ENCODE assay signal across 19 cellular contexts in the genomic region with DNA sequence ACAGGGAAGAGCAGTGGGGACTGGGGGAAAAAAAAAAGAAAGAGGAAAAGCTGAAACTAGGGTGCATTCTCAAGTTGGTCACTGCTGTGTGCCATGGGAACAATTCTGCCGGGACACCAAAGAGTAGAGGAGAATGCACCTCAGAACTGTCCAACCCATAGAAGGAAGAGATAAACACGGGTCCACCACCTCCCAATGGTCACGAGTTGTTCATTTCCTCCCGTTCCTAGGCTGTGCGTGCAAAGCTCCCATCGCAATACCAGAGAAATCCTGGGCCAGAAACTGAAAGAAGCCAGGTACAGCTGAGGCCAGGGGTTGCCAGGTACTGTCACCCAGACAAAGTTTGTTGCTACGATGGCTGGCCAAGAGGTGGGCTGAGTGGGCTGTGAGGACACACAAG.
DNase-seq lines count a peak whose midpoint lies in the region; ATAC-seq and TF ChIP-seq lines count a peak whose summit lies in the region.
"Had no signal": no experiment of that assay in that cellular context is flagged by ENCODE, and none has a peak within 500 bp of the region (broad histone marks: within the 10 kb centered on the region; RNA-seq: fewer than 3 reads in every experiment).

No MANE protein-coding gene starts in this region.

- no peak for DNase-seq in Caco-2
- no peak for DNase-seq in progenitor cell of endocrine pancreas (ENCODE audit: low spot score, unreplicated experiment)
- DNase-seq in DMS153 treated with DMSO at 0.1 percent for 48 hours (lab: John Stamatoyannopoulos, UW; ENCODE audit: unreplicated experiment) = no peak
- no peak for DNase-seq in GM20000 (ENCODE audit: low spot score)
- DNase-seq in stimulated activated CD4-positive, alpha-beta T cell treated with anti-CD3 and anti-CD28 coated beads, Interleukin-12 subunit alpha, Interleukin-12 subunit beta, amount 100 ng/mL, for 4 hours = no peak
- DNase-seq: CD4-positive, CD25-positive, alpha-beta regulatory T cell; CD8-positive, alpha-beta T cell; DMS 273 treated with DMSO at 0.1 percent for 48 hours; DMS53; DMS79 treated with DMSO at 0.1 percent for 48 hours; GF-D8; GM23248; H7; HCEC 1CT had no signal

- H3K36me3 ChIP-seq in Caco-2 (ENCODE audit: control insufficient read depth, insufficient read depth, low read length) = no peaks in the 10 kb centered on the region
- H3K36me3 ChIP-seq: BLaER1 had no signal

- H3K4me1 Mint-ChIP-seq in Caco-2 (ENCODE audit: low read depth, unreplicated experiment) = peaks cover 41% of the 10 kb centered on the region
- H3K4me1 Mint-ChIP-seq in dendritic cell treated with granulocyte-macrophage colony-stimulating factor and Interleukin-4, amounts not matched to agents 40 ng/mL and 50 ng/mL, for 4 days (ENCODE audit: low read depth) = peaks cover 40% of the 10 kb centered on the region
- peaks cover 24% of the 10 kb centered on the region for H3K4me1 Mint-ChIP-seq in nephron
- peaks cover 8% of the 10 kb centered on the region for H3K4me1 Mint-ChIP-seq in progenitor cell of endocrine pancreas (ENCODE audit: low read depth)

- H3K4me1 ChIP-seq in Caco-2 = peaks cover 57% of the 10 kb centered on the region

- POLR2A ChIA-PET in Caco-2 (lab: Charles Lee) = no interaction called here

- TF ChIP-seq CTCF in Caco-2 (IDR thresholded peaks at IDR 0.05; ENCODE audit: insufficient read depth in 1 of 2, low read depth in 1 of 2, low read length in 1 of 2, severe bottlenecking in 1 of 2, unreplicated experiment in 1 of 2) (no peak), nephron (IDR thresholded peaks at IDR 0.05; ENCODE audit: unreplicated experiment in 3 of 3) (no peak), progenitor cell of endocrine pancreas (IDR thresholded peaks at IDR 0.05; ENCODE audit: unreplicated experiment) (no peak), GM20000 (IDR thresholded peaks at IDR 0.05; ENCODE audit: extremely low read depth, missing control alignments) (no peak)

- no peaks in the 10 kb centered on the region; the same call in 1 of the 2 replicates for H3K9me3 ChIP-seq in Caco-2

- no peak for ATAC-seq in HG02970 (IDR thresholded peaks at IDR 0.05; ENCODE audit: low FRiP score, unreplicated experiment)
- ATAC-seq: CD8-positive, alpha-beta T cell had no signal

- H3K36me3 Mint-ChIP-seq in Caco-2 (ENCODE audit: insufficient read depth, unreplicated experiment) (peaks cover 9% of the 10 kb centered on the region), nephron (ENCODE audit: low read depth) (no peaks in the 10 kb centered on the region), progenitor cell of endocrine pancreas (ENCODE audit: insufficient read depth) (no peaks in the 10 kb centered on the region)
- no peaks in the 10 kb centered on the region for H3K36me3 Mint-ChIP-seq in dendritic cell treated with granulocyte-macrophage colony-stimulating factor and Interleukin-4, amounts not matched to agents 40 ng/mL and 50 ng/mL, for 4 days (ENCODE audit: low read depth)
- H3K36me3 Mint-ChIP-seq: CD8-positive, alpha-beta T cell had no signal

- H3K4me3 Mint-ChIP-seq in Caco-2 (ENCODE audit: unreplicated experiment) = no peak overlapping the region
- H3K4me3 Mint-ChIP-seq in dendritic cell treated with granulocyte-macrophage colony-stimulating factor and Interleukin-4, amounts not matched to agents 40 ng/mL and 50 ng/mL, for 4 days = no peak overlapping the region
- no peak overlapping the region for H3K4me3 Mint-ChIP-seq in nephron
- H3K4me3 Mint-ChIP-seq in progenitor cell of endocrine pancreas (ENCODE audit: low read depth) = no peak overlapping the region
- H3K4me3 Mint-ChIP-seq: B cell; CD4-positive, CD25-positive, alpha-beta regulatory T cell; CD8-positive, alpha-beta T cell had no signal

- H3K27me3 Mint-ChIP-seq in Caco-2 (ENCODE audit: insufficient read depth, unreplicated experiment) (no peaks in the 10 kb centered on the region), nephron (ENCODE audit: low read depth) (no peaks in the 10 kb centered on the region), progenitor cell of endocrine pancreas (peaks cover 38% of the 10 kb centered on the region)
- H3K27me3 Mint-ChIP-seq in dendritic cell treated with granulocyte-macrophage colony-stimulating factor and Interleukin-4, amounts not matched to agents 40 ng/mL and 50 ng/mL, for 4 days = no peaks in the 10 kb centered on the region
- H3K27me3 Mint-ChIP-seq: B cell had no signal

- no TSS peak for BruUV-seq in Caco-2 (replicated peaks; lab: Mats Ljungman, UMichigan)

- no peak overlapping the region for H3K4me3 ChIP-seq in Caco-2 (ENCODE audit: low read depth, low read length)
- H3K4me3 ChIP-seq: BLaER1, GM23248 had no signal

- H3K27me3 ChIP-seq in Caco-2 (replicated peaks; ENCODE audit: control insufficient read depth, insufficient read depth, low read length) = no peaks in the 10 kb centered on the region; the same call in 1 of the 2 replicates
- H3K27me3 ChIP-seq: BLaER1 had no signal

- peak overlapping the region; percentile 27 for H3K27ac Mint-ChIP-seq in Caco-2 (ENCODE audit: unreplicated experiment)
- H3K27ac Mint-ChIP-seq in dendritic cell treated with granulocyte-macrophage colony-stimulating factor and Interleukin-4, amounts not matched to agents 40 ng/mL and 50 ng/mL, for 4 days = peak overlapping the region; percentile 33
- peak overlapping the region in 2 of 3 experiments; percentile 25 to 44 for H3K27ac Mint-ChIP-seq in nephron
- peak overlapping the region; percentile 63 for H3K27ac Mint-ChIP-seq in progenitor cell of endocrine pancreas
- H3K27ac Mint-ChIP-seq: CD8-positive, alpha-beta T cell had no signal

- intact Hi-C loops in Caco-2 (cut with micrococcal nuclease; ENCODE audit: unreplicated experiment) = no loop called here
- intact Hi-C loops in dendritic cell treated with granulocyte-macrophage colony-stimulating factor and Interleukin-4, amounts not matched to agents 40 ng/mL and 50 ng/mL, for 4 days (cut with micrococcal nuclease) = no loop called here

- H3K9me3 Mint-ChIP-seq in Caco-2 (ENCODE audit: unreplicated experiment) (no peaks in the 10 kb centered on the region), nephron (no peaks in the 10 kb centered on the region), progenitor cell of endocrine pancreas (ENCODE audit: low read depth) (no peaks in the 10 kb centered on the region)
- H3K9me3 Mint-ChIP-seq in dendritic cell treated with granulocyte-macrophage colony-stimulating factor and Interleukin-4, amounts not matched to agents 40 ng/mL and 50 ng/mL, for 4 days = no peaks in the 10 kb centered on the region
- H3K9me3 Mint-ChIP-seq: CD4-positive, CD25-positive, alpha-beta regulatory T cell; CD8-positive, alpha-beta T cell had no signal

- CTCF ChIA-PET in Caco-2 (lab: Charles Lee) = no interaction called here
